Comparison of ENCODE assay signal across 14 cellular contexts in the genomic region with DNA sequence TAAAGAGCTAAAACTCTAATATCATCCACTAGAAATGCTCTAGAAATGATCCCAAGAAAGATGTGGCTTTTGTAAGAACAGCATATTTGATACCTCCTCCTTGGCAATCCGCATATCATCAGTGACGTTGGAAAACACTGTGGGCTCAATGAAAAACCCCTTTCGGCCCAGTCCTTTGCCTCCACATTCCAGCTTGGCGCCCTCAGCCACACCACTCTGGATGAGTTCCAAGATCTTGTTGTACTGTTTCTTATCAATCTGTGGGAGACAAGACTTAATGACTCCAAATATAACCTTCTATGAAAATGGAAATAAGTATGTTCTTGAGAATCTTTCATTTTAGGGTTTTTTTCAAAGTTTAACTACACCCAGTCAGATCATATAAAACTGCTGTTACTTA.
DNase-seq lines count a peak whose midpoint lies in the region; ATAC-seq and TF ChIP-seq lines count a peak whose summit lies in the region.
"Had no signal": no experiment of that assay in that cellular context is flagged by ENCODE, and none has a peak within 500 bp of the region (broad histone marks: within the 10 kb centered on the region; RNA-seq: fewer than 3 reads in every experiment).

No MANE protein-coding gene starts in this region.

- no peak overlapping the region for H3K18ac ChIP-seq in H9 (ENCODE audit: insufficient read length, low read depth, low read length)

- no peak overlapping the region for H3K14ac ChIP-seq in H9 (ENCODE audit: insufficient read depth, low read length)

- no peak overlapping the region for H4K8ac ChIP-seq in H9 (replicated peaks; ENCODE audit: insufficient read length, low read depth, low read length)

- no peak overlapping the region for H3K4ac ChIP-seq in H9 (ENCODE audit: low read depth, low read length)

- peak; percentile 28 to 65 for ATAC-seq in left cardiac atrium
- ATAC-seq in Right ventricle myocardium inferior: no peak
- ATAC-seq: GM23338, HCT116 had no signal

- no peaks in the 10 kb centered on the region for H3K23me2 ChIP-seq in H9 (ENCODE audit: insufficient read length, low read depth, low read length, poor library complexity, severe bottlenecking)

- H2BK20ac ChIP-seq in H9 (ENCODE audit: low read depth, low read length, poor library complexity, severe bottlenecking): no peak overlapping the region

- H2BK5ac ChIP-seq in H9 (ENCODE audit: insufficient read length, low read length): no peak overlapping the region

- H2AFZ ChIP-seq in H9 (ENCODE audit: low read length): no peak overlapping the region
- H2AFZ ChIP-seq: GM23338 had no signal

- peaks cover 11% of the 10 kb centered on the region for H3K27me3 Mint-ChIP-seq in H9 (ENCODE audit: low read depth)

- H3K9ac ChIP-seq in H9 (ENCODE audit: extremely low read depth, insufficient read length, low read length): no peak overlapping the region

- no peak overlapping the region for H2BK15ac ChIP-seq in H9 (ENCODE audit: low read depth, low read length)

- TF ChIP-seq CTCF in H9 (conservative IDR thresholded peaks at IDR 0.05): no peak

- H2AK5ac ChIP-seq in H9 (ENCODE audit: insufficient read length, low read length): no peak overlapping the region

- no peaks in the 10 kb centered on the region for H3K4me1 ChIP-seq in H9 (ENCODE audit: insufficient read depth, low read length)
- H3K4me1 ChIP-seq: Caco-2 had no signal

- H3K27ac ChIP-seq in H9 (ENCODE audit: insufficient read length, low read depth, low read length): no peak overlapping the region
- H3K27ac ChIP-seq: C4-2B, HL-60 had no signal

- no peak overlapping the region for H3K27ac Mint-ChIP-seq in H9
- H3K27ac Mint-ChIP-seq: CD4-positive, alpha-beta T cell; GM23338; HFFc6 had no signal

- no peak overlapping the region for H2BK120ac ChIP-seq in H9 (ENCODE audit: low read depth, low read length, poor library complexity, severe bottlenecking)

- no peaks in the 10 kb centered on the region for H3K79me2 ChIP-seq in H9 (ENCODE audit: insufficient read depth, low read length)

- H4K5ac ChIP-seq in H9 (ENCODE audit: insufficient read length, low read depth, low read length): no peak overlapping the region

- no peak overlapping the region for H3T11ph ChIP-seq in H9 (ENCODE audit: low read length)

- no peak overlapping the region for H3K56ac ChIP-seq in H9 (ENCODE audit: insufficient read length, low read depth, low read length)

- intact Hi-C loops in left cardiac atrium (cut with DNase I) (no loop called here), Right ventricle myocardium inferior (cut with DNase I) (no loop called here)

- H3K9me3 Mint-ChIP-seq in H9: no peaks in the 10 kb centered on the region
- H3K9me3 Mint-ChIP-seq: CD4-positive, alpha-beta T cell; GM23338; HFFc6 had no signal

- H4K91ac ChIP-seq in H9 (ENCODE audit: insufficient read length, low read depth, low read length): no peak overlapping the region

- WGBS in H9 (ENCODE audit: extremely low coverage, insufficient read length, low lambda C conversion rate): no CpG with 5 or more reads among the region's 4 CpGs

- H4K20me1 ChIP-seq in H9 (ENCODE audit: control insufficient read depth, insufficient read depth, insufficient read length): no peaks in the 10 kb centered on the region

- no peak overlapping the region for H2BK12ac ChIP-seq in H9 (ENCODE audit: insufficient read length, low read depth, low read length)

- no peaks in the 10 kb centered on the region for H3K27me3 ChIP-seq in H9 (ENCODE audit: insufficient read depth, low read length)

- H3K23ac ChIP-seq in H9 (ENCODE audit: insufficient read length, low read depth, low read length): no peak overlapping the region

- DNase-seq in left cardiac atrium (no peak), Right ventricle myocardium inferior (ENCODE audit: missing footprints) (no peak), NCI-H226 (peak; percentile 50), astrocyte of the hippocampus (ENCODE audit: low read depth, low spot score) (peak; percentile 26), GM03348 (ENCODE audit: low spot score) (no peak), H9 (no peak)
- DNase-seq: AML-193; Caco-2; CD4-positive, alpha-beta T cell; HFFc6 had no signal

- no peak overlapping the region for H3K4me3 Mint-ChIP-seq in H9
- H3K4me3 Mint-ChIP-seq: CD4-positive, alpha-beta T cell; GM23338; HFFc6 had no signal

- no peaks in the 10 kb centered on the region for H3K79me1 ChIP-seq in H9 (ENCODE audit: insufficient read depth, low read depth, low read length, poor library complexity, severe bottlenecking)

- H3K4me1 Mint-ChIP-seq in H9: no peaks in the 10 kb centered on the region
- H3K4me1 Mint-ChIP-seq: GM23338 had no signal

- no peaks in the 10 kb centered on the region for H3K36me3 Mint-ChIP-seq in H9 (ENCODE audit: insufficient read depth in 1 of 3, low read depth in 3 of 3)

- no peak overlapping the region for H3K4me2 ChIP-seq in H9 (ENCODE audit: insufficient read depth, insufficient read length, low read length)
- H3K4me2 ChIP-seq: GM23338 had no signal

- no peaks in the 10 kb centered on the region for H3K9me3 ChIP-seq in H9 (ENCODE audit: control insufficient read depth, low read depth, low read length)
- H3K9me3 ChIP-seq: Caco-2 had no signal

Comparison
In these comparisons a context has a peak if more than half of its experiments do, and no peak if none do; other contexts are left out.
1. DNase-seq: peak in NCI-H226 (single experiment) and astrocyte of the hippocampus (single experiment); none in left cardiac atrium (single experiment), Right ventricle myocardium inferior (single experiment), GM03348 (single experiment) and H9 (single experiment).